Comparison of ENCODE assay signal across 1 cellular context in the genomic region with DNA sequence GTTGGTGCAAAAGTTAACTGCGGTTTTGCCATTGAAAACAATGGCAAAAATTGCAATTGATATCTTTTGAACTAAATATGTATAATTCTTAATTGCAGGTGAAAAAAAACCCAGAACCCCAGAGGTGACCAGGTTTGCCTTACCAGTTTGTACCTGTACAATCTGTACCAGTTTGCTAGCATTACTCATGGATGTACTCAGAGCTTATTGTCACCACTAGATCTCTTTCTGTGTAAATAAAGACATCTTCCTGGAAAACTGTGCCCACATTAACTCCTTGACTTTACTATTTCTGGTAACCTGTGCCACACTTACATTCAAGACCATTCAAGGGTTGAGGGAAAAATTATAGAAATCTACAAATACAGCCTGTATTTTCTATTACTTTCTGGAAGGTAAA.
TF ChIP-seq lines count a peak whose summit lies in the region.

No MANE protein-coding gene starts in this region.

TF ChIP-seq in GM12878, 131 proteins besides CTCF, POLR2A, EP300 and RAD21:
- TF ChIP-seq, protein P1, sequence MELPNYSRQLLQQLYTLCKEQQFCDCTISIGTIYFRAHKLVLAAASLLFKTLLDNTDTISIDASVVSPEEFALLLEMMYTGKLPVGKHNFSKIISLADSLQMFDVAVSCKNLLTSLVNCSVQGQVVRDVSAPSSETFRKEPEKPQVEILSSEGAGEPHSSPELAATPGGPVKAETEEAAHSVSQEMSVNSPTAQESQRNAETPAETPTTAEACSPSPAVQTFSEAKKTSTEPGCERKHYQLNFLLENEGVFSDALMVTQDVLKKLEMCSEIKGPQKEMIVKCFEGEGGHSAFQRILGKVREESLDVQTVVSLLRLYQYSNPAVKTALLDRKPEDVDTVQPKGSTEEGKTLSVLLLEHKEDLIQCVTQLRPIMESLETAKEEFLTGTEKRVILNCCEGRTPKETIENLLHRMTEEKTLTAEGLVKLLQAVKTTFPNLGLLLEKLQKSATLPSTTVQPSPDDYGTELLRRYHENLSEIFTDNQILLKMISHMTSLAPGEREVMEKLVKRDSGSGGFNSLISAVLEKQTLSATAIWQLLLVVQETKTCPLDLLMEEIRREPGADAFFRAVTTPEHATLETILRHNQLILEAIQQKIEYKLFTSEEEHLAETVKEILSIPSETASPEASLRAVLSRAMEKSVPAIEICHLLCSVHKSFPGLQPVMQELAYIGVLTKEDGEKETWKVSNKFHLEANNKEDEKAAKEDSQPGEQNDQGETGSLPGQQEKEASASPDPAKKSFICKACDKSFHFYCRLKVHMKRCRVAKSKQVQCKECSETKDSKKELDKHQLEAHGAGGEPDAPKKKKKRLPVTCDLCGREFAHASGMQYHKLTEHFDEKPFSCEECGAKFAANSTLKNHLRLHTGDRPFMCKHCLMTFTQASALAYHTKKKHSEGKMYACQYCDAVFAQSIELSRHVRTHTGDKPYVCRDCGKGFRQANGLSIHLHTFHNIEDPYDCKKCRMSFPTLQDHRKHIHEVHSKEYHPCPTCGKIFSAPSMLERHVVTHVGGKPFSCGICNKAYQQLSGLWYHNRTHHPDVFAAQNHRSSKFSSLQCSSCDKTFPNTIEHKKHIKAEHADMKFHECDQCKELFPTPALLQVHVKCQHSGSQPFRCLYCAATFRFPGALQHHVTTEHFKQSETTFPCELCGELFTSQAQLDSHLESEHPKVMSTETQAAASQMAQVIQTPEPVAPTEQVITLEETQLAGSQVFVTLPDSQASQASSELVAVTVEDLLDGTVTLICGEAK (IDR thresholded peaks at IDR 0.05; ENCODE audit: borderline replicate concordance), result no peak
- TF ChIP-seq CREM (IDR thresholded peaks at IDR 0.05; ENCODE audit: low read depth) (no peak), CHD4 (IDR thresholded peaks at IDR 0.05) (no peak), ZNF217 (IDR thresholded peaks at IDR 0.05) (no peak), HDGF (IDR thresholded peaks at IDR 0.05) (no peak), HCFC1 (IDR thresholded peaks at IDR 0.05; ENCODE audit: low read length) (no peak), NFIC (IDR thresholded peaks at IDR 0.05; ENCODE audit: low read depth, low read length) (no peak), MYC (IDR thresholded peaks at IDR 0.05; ENCODE audit: insufficient read depth, insufficient read length, insufficient replicate concordance, low read length, severe bottlenecking) (no peak), BACH1 (IDR thresholded peaks at IDR 0.05; ENCODE audit: borderline replicate concordance) (no peak)
- TF ChIP-seq, protein P2, sequence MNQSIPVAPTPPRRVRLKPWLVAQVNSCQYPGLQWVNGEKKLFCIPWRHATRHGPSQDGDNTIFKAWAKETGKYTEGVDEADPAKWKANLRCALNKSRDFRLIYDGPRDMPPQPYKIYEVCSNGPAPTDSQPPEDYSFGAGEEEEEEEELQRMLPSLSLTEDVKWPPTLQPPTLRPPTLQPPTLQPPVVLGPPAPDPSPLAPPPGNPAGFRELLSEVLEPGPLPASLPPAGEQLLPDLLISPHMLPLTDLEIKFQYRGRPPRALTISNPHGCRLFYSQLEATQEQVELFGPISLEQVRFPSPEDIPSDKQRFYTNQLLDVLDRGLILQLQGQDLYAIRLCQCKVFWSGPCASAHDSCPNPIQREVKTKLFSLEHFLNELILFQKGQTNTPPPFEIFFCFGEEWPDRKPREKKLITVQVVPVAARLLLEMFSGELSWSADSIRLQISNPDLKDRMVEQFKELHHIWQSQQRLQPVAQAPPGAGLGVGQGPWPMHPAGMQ (IDR thresholded peaks at IDR 0.05; ENCODE audit: borderline replicate concordance), result no peak
- TF ChIP-seq, protein P3, sequence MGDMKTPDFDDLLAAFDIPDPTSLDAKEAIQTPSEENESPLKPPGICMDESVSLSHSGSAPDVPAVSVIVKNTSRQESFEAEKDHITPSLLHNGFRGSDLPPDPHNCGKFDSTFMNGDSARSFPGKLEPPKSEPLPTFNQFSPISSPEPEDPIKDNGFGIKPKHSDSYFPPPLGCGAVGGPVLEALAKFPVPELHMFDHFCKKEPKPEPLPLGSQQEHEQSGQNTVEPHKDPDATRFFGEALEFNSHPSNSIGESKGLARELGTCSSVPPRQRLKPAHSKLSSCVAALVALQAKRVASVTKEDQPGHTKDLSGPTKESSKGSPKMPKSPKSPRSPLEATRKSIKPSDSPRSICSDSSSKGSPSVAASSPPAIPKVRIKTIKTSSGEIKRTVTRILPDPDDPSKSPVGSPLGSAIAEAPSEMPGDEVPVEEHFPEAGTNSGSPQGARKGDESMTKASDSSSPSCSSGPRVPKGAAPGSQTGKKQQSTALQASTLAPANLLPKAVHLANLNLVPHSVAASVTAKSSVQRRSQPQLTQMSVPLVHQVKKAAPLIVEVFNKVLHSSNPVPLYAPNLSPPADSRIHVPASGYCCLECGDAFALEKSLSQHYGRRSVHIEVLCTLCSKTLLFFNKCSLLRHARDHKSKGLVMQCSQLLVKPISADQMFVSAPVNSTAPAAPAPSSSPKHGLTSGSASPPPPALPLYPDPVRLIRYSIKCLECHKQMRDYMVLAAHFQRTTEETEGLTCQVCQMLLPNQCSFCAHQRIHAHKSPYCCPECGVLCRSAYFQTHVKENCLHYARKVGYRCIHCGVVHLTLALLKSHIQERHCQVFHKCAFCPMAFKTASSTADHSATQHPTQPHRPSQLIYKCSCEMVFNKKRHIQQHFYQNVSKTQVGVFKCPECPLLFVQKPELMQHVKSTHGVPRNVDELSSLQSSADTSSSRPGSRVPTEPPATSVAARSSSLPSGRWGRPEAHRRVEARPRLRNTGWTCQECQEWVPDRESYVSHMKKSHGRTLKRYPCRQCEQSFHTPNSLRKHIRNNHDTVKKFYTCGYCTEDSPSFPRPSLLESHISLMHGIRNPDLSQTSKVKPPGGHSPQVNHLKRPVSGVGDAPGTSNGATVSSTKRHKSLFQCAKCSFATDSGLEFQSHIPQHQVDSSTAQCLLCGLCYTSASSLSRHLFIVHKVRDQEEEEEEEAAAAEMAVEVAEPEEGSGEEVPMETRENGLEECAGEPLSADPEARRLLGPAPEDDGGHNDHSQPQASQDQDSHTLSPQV (IDR thresholded peaks at IDR 0.05), result no peak
- TF ChIP-seq, protein P4, sequence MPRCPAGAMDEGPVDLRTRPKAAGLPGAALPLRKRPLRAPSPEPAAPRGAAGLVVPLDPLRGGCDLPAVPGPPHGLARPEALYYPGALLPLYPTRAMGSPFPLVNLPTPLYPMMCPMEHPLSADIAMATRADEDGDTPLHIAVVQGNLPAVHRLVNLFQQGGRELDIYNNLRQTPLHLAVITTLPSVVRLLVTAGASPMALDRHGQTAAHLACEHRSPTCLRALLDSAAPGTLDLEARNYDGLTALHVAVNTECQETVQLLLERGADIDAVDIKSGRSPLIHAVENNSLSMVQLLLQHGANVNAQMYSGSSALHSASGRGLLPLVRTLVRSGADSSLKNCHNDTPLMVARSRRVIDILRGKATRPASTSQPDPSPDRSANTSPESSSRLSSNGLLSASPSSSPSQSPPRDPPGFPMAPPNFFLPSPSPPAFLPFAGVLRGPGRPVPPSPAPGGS (IDR thresholded peaks at IDR 0.05; ENCODE audit: borderline replicate concordance, insufficient read depth, low read depth, low read length, poor library complexity, severe bottlenecking), result no peak
TF ChIP-seq in GM12878: peak in this region for 0.
